ENCODE assay signal across 9 cellular contexts in the genomic region with DNA sequence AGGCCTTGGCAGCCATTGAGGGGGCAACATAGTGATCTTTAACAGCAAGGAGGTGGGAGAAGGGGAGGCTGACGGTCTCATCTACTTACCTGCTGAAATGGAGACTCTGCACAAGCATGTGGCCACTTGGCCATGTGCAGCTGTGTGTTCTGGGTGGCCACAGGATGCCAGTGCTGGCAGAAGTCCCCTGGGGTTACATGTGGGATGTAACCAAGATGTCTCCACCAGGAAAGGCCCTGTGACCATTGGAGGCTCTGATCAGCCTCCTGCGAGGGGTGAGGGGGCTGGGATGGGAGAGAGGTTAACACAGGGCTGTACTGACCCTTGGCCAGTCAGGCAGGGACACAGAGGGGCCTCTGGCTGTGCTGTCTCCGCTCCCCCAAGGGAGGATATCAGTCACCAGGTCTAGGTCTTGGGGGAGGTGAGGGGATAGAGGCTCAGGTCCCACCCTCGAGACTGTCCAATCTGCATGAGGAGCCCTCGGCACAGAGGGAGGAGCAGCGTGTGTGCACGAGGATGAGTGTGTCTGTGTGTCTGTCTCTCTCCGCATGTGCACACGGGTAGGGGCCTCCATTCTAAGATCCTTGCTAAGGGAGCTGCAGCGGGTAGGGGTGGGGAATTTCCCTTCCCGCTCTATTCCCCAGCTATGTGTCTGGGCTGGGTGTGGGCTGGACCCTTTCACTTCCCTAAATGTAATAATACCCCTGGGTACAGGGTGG. TPM values are rescaled to one million over a fixed set of nuclear protein-coding genes. Genes with fewer than 3 reads are reported as not detected.
DNase-seq lines count a peak whose midpoint lies in the region; ATAC-seq, FAIRE-seq and TF ChIP-seq lines count a peak whose summit lies in the region.
"Had no signal": no experiment of that assay in that cellular context is flagged by ENCODE, and none has a peak within 500 bp of the region (broad histone marks: within the 10 kb centered on the region; RNA-seq: fewer than 3 reads in every experiment).

No MANE protein-coding gene starts in this region.

- H3K9me3 Mint-ChIP-seq in central memory CD8-positive, alpha-beta T cell: no peaks in the 10 kb centered on the region
- H3K9me3 Mint-ChIP-seq: activated CD4-positive, alpha-beta memory T cell treated with anti-CD3 and anti-CD28 coated beads, Interleukin-2, amount 10 ng/mL, durations not matched to agents 7 days and 5 days had no signal

- POLR2A ChIA-PET in HEK293T (lab: Yijun Ruan, JAX): interaction anchor here (0.9 kb wide), 1 partner anchor 27 kb away, joined by 3 read pairs; no protein-coding TSS in a partner anchor

- H3K4me1 Mint-ChIP-seq in central memory CD8-positive, alpha-beta T cell: peaks cover 13% of the 10 kb centered on the region

- CTCF ChIA-PET in HEK293T (lab: Yijun Ruan, JAX): no interaction called here

- H3K27me3 ChIP-seq in H7 (ENCODE audit: control insufficient read depth, insufficient read depth, low read length): no peaks in the 10 kb centered on the region

- H3K4me3 Mint-ChIP-seq in central memory CD8-positive, alpha-beta T cell: no peak overlapping the region
- H3K4me3 Mint-ChIP-seq: activated CD4-positive, alpha-beta memory T cell treated with anti-CD3 and anti-CD28 coated beads, Interleukin-2, amount 10 ng/mL, durations not matched to agents 7 days and 5 days had no signal

- no peak overlapping the region for H3K27ac Mint-ChIP-seq in central memory CD8-positive, alpha-beta T cell (ENCODE audit: low read depth)
- H3K27ac Mint-ChIP-seq: activated CD4-positive, alpha-beta memory T cell treated with anti-CD3 and anti-CD28 coated beads, Interleukin-2, amount 10 ng/mL, durations not matched to agents 7 days and 5 days had no signal

- ATAC-seq in GM19452 (IDR thresholded peaks at IDR 0.05; ENCODE audit: unreplicated experiment) (peak; percentile 93), HG03135 (IDR thresholded peaks at IDR 0.05; ENCODE audit: unreplicated experiment) (peak; percentile 92)
- peak; percentile 59 for ATAC-seq in central memory CD8-positive, alpha-beta T cell (replicated peaks; ENCODE audit: extremely low read depth, poor library complexity, severe bottlenecking)

- H3K36me3 Mint-ChIP-seq in central memory CD8-positive, alpha-beta T cell (ENCODE audit: insufficient read depth): peaks cover 33% of the 10 kb centered on the region

- no peak for DNase-seq in central memory CD8-positive, alpha-beta T cell (ENCODE audit: low spot score in 2 of 2)
- DNase-seq in HEK293T (ENCODE audit: extremely low spot score) (no peak), RCC 7860 (ENCODE audit: low spot score) (no peak), H7 (no peak), 8988T (no peak)
- DNase-seq: activated CD4-positive, alpha-beta memory T cell treated with anti-CD3 and anti-CD28 coated beads, Interleukin-2, amount 10 ng/mL, durations not matched to agents 7 days and 5 days had no signal

- no peaks in the 10 kb centered on the region for H3K27me3 Mint-ChIP-seq in central memory CD8-positive, alpha-beta T cell
- H3K27me3 Mint-ChIP-seq: activated CD4-positive, alpha-beta memory T cell treated with anti-CD3 and anti-CD28 coated beads, Interleukin-2, amount 10 ng/mL, durations not matched to agents 7 days and 5 days had no signal

- peaks cover 5% of the 10 kb centered on the region for H3K36me3 ChIP-seq in H7 (replicated peaks; ENCODE audit: control insufficient read depth, insufficient read depth, low read length)

- H3K4me3 ChIP-seq in GM08714 (ENCODE audit: low read length): peak overlapping the region; percentile 7; the same call in 1 of the 2 replicates
- no peak overlapping the region for H3K4me3 ChIP-seq in H7 (ENCODE audit: insufficient read depth, low read depth, low read length)

- FAIRE-seq in RCC 7860 (lab: Jason Lieb, UNC): no peak

TF ChIP-seq in HEK293T, 16 proteins besides CTCF, POLR2A, EP300 and RAD21:
- no peak for TF ChIP-seq HDGF (IDR thresholded peaks at IDR 0.05; ENCODE audit: borderline replicate concordance)
- TF ChIP-seq SP1 (IDR thresholded peaks at IDR 0.05): no peak
- no peak for TF ChIP-seq ZNF384 (IDR thresholded peaks at IDR 0.05)
- no peak for TF ChIP-seq ELF4 (IDR thresholded peaks at IDR 0.05)
- TF ChIP-seq ARNT (IDR thresholded peaks at IDR 0.05): no peak
- TF ChIP-seq CTBP1 (IDR thresholded peaks at IDR 0.05; ENCODE audit: borderline replicate concordance): no peak
- TF ChIP-seq SUZ12 (IDR thresholded peaks at IDR 0.05): no peak
- no peak for TF ChIP-seq LEF1 (IDR thresholded peaks at IDR 0.05; ENCODE audit: borderline replicate concordance)
- TF ChIP-seq, protein P1, sequence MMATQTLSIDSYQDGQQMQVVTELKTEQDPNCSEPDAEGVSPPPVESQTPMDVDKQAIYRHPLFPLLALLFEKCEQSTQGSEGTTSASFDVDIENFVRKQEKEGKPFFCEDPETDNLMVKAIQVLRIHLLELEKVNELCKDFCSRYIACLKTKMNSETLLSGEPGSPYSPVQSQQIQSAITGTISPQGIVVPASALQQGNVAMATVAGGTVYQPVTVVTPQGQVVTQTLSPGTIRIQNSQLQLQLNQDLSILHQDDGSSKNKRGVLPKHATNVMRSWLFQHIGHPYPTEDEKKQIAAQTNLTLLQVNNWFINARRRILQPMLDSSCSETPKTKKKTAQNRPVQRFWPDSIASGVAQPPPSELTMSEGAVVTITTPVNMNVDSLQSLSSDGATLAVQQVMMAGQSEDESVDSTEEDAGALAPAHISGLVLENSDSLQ (IDR thresholded peaks at IDR 0.05): no peak
- no peak for TF ChIP-seq FOXM1 (IDR thresholded peaks at IDR 0.05; ENCODE audit: borderline replicate concordance)
- no peak for TF ChIP-seq BHLHE40 (IDR thresholded peaks at IDR 0.05; ENCODE audit: borderline replicate concordance)
- no peak for TF ChIP-seq FOXA1 (IDR thresholded peaks at IDR 0.05)
- TF ChIP-seq L3MBTL2 (conservative IDR thresholded peaks at IDR 0.05): no peak
- TF ChIP-seq FOXK2 (IDR thresholded peaks at IDR 0.05): no peak
- no peak for TF ChIP-seq NFRKB (IDR thresholded peaks at IDR 0.05)

RNA-seq across cellular contexts. Expression of a gene that starts 19.5 kb away (rescaled TPM):
- 2.9 and 3.1 TPM in 2 replicates for total RNA-seq in H7 (2014; rRNA removed; shearing (Covaris generic))

RNA-seq across cellular contexts. Expression of a gene that starts 50.2 kb away (rescaled TPM):
- 9.5 and 10.4 TPM in 2 replicates for total RNA-seq in H7 (2014; rRNA removed; shearing (Covaris generic))
